In the genomic region with DNA sequence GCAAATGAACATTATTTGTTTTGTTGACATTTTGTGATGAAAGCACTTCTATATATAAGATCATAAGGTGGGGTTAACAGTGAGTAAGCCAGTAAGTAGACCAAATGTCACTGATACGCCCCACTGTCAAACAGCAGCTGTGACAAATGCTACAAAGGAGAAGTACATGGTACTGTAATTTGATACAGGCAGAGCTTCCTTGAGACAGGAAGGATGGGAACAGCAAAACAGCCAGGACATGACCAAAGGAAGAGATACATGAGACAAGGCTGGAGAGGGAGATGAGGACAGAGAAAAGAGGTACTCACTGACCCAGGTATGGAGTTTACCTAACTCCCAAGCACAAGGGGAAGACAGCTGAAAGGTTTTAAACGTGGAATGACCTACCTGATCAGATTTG, we compare ENCODE assay signal across 1 cellular context.
TF ChIP-seq lines count a peak whose summit lies in the region.

No MANE protein-coding gene starts in this region.

TF ChIP-seq in HEK293, 187 proteins besides CTCF, POLR2A, EP300 and RAD21 (continued from another document):
- TF ChIP-seq, protein P1, sequence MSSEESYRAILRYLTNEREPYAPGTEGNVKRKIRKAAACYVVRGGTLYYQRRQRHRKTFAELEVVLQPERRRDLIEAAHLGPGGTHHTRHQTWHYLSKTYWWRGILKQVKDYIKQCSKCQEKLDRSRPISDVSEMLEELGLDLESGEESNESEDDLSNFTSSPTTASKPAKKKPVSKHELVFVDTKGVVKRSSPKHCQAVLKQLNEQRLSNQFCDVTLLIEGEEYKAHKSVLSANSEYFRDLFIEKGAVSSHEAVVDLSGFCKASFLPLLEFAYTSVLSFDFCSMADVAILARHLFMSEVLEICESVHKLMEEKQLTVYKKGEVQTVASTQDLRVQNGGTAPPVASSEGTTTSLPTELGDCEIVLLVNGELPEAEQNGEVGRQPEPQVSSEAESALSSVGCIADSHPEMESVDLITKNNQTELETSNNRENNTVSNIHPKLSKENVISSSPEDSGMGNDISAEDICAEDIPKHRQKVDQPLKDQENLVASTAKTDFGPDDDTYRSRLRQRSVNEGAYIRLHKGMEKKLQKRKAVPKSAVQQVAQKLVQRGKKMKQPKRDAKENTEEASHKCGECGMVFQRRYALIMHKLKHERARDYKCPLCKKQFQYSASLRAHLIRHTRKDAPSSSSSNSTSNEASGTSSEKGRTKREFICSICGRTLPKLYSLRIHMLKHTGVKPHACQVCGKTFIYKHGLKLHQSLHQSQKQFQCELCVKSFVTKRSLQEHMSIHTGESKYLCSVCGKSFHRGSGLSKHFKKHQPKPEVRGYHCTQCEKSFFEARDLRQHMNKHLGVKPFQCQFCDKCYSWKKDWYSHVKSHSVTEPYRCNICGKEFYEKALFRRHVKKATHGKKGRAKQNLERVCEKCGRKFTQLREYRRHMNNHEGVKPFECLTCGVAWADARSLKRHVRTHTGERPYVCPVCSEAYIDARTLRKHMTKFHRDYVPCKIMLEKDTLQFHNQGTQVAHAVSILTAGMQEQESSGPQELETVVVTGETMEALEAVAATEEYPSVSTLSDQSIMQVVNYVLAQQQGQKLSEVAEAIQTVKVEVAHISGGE (tag by site-specific recombination; conservative IDR thresholded peaks at IDR 0.05; ENCODE audit: low read depth) = no peak
- TF ChIP-seq ZNF335 (tag by site-specific recombination; conservative IDR thresholded peaks at IDR 0.05) (no peak), ZNF48 (tag by site-specific recombination; IDR thresholded peaks at IDR 0.05) (no peak), ZNF169 (tag by site-specific recombination; IDR thresholded peaks at IDR 0.05) (no peak)
- TF ChIP-seq, protein P2, sequence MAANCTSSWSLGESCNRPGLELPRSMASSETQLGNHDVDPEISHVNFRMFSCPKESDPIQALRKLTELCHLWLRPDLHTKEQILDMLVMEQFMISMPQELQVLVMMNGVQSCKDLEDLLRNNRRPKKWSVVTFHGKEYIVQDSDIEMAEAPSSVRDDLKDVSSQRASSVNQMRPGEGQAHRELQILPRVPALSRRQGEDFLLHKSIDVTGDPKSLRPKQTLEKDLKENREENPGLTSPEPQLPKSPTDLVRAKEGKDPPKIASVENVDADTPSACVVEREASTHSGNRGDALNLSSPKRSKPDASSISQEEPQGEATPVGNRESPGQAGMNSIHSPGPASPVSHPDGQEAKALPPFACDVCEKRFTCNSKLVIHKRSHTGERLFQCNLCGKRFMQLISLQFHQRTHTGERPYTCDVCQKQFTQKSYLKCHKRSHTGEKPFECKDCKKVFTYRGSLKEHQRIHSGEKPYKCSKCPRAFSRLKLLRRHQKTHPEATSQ (tag by site-specific recombination; IDR thresholded peaks at IDR 0.05) = no peak
- TF ChIP-seq, protein P3, sequence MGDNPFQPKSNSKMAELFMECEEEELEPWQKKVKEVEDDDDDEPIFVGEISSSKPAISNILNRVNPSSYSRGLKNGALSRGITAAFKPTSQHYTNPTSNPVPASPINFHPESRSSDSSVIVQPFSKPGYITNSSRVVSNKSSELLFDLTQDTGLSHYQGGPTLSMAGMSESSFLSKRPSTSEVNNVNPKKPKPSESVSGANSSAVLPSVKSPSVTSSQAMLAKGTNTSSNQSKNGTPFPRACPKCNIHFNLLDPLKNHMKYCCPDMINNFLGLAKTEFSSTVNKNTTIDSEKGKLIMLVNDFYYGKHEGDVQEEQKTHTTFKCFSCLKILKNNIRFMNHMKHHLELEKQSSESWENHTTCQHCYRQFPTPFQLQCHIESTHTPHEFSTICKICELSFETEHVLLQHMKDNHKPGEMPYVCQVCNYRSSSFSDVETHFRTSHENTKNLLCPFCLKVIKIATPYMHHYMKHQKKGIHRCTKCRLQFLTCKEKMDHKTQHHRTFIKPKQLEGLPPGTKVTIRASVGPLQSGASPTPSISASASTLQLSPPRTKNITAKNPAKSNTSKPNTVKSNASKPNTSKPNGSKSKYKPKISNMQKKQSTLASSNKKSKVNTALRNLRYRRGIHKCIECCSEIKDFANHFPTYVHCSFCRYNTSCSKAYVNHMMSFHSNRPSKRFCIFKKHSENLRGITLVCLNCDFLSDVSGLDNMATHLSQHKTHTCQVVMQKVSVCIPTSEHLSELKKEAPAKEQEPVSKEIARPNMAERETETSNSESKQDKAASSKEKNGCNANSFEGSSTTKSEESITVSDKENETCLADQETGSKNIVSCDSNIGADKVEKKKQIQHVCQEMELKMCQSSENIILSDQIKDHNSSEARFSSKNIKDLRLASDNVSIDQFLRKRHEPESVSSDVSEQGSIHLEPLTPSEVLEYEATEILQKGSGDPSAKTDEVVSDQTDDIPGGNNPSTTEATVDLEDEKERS (tag by site-specific recombination; IDR thresholded peaks at IDR 0.05) = no peak
- TF ChIP-seq, protein P4, sequence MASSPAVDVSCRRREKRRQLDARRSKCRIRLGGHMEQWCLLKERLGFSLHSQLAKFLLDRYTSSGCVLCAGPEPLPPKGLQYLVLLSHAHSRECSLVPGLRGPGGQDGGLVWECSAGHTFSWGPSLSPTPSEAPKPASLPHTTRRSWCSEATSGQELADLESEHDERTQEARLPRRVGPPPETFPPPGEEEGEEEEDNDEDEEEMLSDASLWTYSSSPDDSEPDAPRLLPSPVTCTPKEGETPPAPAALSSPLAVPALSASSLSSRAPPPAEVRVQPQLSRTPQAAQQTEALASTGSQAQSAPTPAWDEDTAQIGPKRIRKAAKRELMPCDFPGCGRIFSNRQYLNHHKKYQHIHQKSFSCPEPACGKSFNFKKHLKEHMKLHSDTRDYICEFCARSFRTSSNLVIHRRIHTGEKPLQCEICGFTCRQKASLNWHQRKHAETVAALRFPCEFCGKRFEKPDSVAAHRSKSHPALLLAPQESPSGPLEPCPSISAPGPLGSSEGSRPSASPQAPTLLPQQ (tag by site-specific recombination; IDR thresholded peaks at IDR 0.05) = no peak
